ENCODE assay signal across 26 cellular contexts in genomic region chr19:3684817-3685410, GRCh38. TPM values are rescaled to one million over a fixed set of nuclear protein-coding genes. Genes with fewer than 3 reads are reported as not detected.
A peak's percentile ranks its signal among the peaks of the same experiment; 100 is the strongest.
DNase-seq lines count a peak whose midpoint lies in the region; ATAC-seq, FAIRE-seq and TF ChIP-seq lines count a peak whose summit lies in the region.
"Had no signal": no experiment of that assay in that cellular context is flagged by ENCODE, and none has a peak within 500 bp of the region (broad histone marks: within the 10 kb centered on the region; RNA-seq: fewer than 3 reads in every experiment).

No MANE protein-coding gene starts in this region.

- peaks cover 6 to 13% (median 10%) of the 10 kb centered on the region in 11 experiments; a peak in 19 of 22 replicates for H3K9me3 ChIP-seq in BLaER1 treated with 17β-estradiol and CSF1 and Interleukin-3, amounts not matched to agents 10 nM and 100 nM (replicated peaks in 1 of 11)
- no peaks in the 10 kb centered on the region for H3K9me3 ChIP-seq in Loucy (ENCODE audit: insufficient read depth, low read depth, low read length)
- H3K9me3 ChIP-seq in K562 (replicated peaks; ENCODE audit: control insufficient read depth, insufficient read depth, low read depth, low read length) = no peaks in the 10 kb centered on the region
- H3K9me3 ChIP-seq in heart right ventricle = peaks cover 0 to 12% (median 5%) of the 10 kb centered on the region in 11 donors
- H3K9me3 ChIP-seq: adrenal gland, testis had no signal

- peaks cover 9% of the 10 kb centered on the region for H3K9me1 ChIP-seq in K562 (ENCODE audit: control insufficient read depth, insufficient read depth, low read length)

- H3F3A ChIP-seq in Loucy (ENCODE audit: low read depth) = no peaks in the 10 kb centered on the region

- peaks cover 34 to 79% (median 63%) of the 10 kb centered on the region in 10 experiments for H3K4me1 ChIP-seq in BLaER1 treated with 17β-estradiol and CSF1 and Interleukin-3, amounts not matched to agents 10 nM and 100 nM
- peaks cover under 1% of the 10 kb centered on the region for H3K4me1 ChIP-seq in Loucy (ENCODE audit: insufficient read depth, low read length, poor library complexity, severe bottlenecking)
- peaks cover 25 to 59% of the 10 kb centered on the region in 2 experiments for H3K4me1 ChIP-seq in K562 (replicated peaks in 1 of 2; ENCODE audit: control insufficient read depth in 2 of 2, insufficient read depth in 2 of 2, low read length in 2 of 2)
- peaks cover 15% of the 10 kb centered on the region for H3K4me1 ChIP-seq in mesendoderm (ENCODE audit: control insufficient read depth, low read depth, low read length)
- peaks cover 4 to 55% (median 24%) of the 10 kb centered on the region in 9 donors for H3K4me1 ChIP-seq in heart right ventricle

- H3K79me2 ChIP-seq in Loucy (ENCODE audit: insufficient read depth, low read length) (peaks cover 6% of the 10 kb centered on the region; the same call in 1 of the 2 replicates), K562 (ENCODE audit: control insufficient read depth, insufficient read depth, low read length) (peaks cover 61% of the 10 kb centered on the region), mesendoderm (ENCODE audit: control insufficient read depth, insufficient read depth, low read length) (peaks cover 7% of the 10 kb centered on the region)

- H3K27me3 Mint-ChIP-seq in activated naive CD8-positive, alpha-beta T cell treated with anti-CD3 and anti-CD28 coated beads, Interleukin-2, amount 50 U/mL, for 24 hours = no peaks in the 10 kb centered on the region
- H3K27me3 Mint-ChIP-seq: activated B cell treated with CpG ODN at 0.5 μM for 24 hours; activated CD4-positive, alpha-beta memory T cell treated with anti-CD3 and anti-CD28 coated beads for 36 hours; memory B cell; natural killer cell treated with Interleukin-12 subunit alpha and Interleukin-12 subunit beta and Interleukin-15 and Interleukin-18, amount 100 ng/mL, for 72 hours; stimulated activated naive B cell treated with anti-CD40 and anti-IgM and Interleukin-4, amounts not matched to agents 10 μg/mL and 1 μg/mL and 100 μg/mL, for 72 hours had no signal

- peak overlapping the region in 10 of 11 experiments; percentile 68 to 95 (median 83); a peak in 18 of 22 replicates for H3K4me2 ChIP-seq in BLaER1 treated with 17β-estradiol and CSF1 and Interleukin-3, amounts not matched to agents 10 nM and 100 nM
- H3K4me2 ChIP-seq in Loucy (ENCODE audit: low read depth, low read length, poor library complexity, severe bottlenecking) (no peak overlapping the region), K562 (ENCODE audit: insufficient read depth, low read length) (no peak overlapping the region), mesendoderm (ENCODE audit: low read length) (no peak overlapping the region)

- no peak overlapping the region for H4K8ac ChIP-seq in mesendoderm (ENCODE audit: low read depth, low read length)

- no peak overlapping the region for H3K9ac ChIP-seq in BLaER1 treated with 17β-estradiol and CSF1 and Interleukin-3, amounts not matched to agents 10 nM and 100 nM
- H3K9ac ChIP-seq in Loucy (ENCODE audit: low read depth, low read length, poor library complexity, severe bottlenecking) = no peak overlapping the region
- H3K9ac ChIP-seq in K562 (ENCODE audit: insufficient read depth in 1 of 2, low read depth in 2 of 2, low read length in 2 of 2) = peak overlapping the region in 1 of 2 experiments; percentile 75; a peak in 2 of 4 replicates
- no peak overlapping the region for H3K9ac ChIP-seq in mesendoderm (ENCODE audit: low read length)

- TF ChIP-seq CTCF in Loucy (conservative IDR thresholded peaks at IDR 0.05; ENCODE audit: low read length) = peak; percentile 48
- no peak for TF ChIP-seq CTCF in K562 (IDR thresholded peaks at IDR 0.05 in 2 of 3, conservative IDR thresholded peaks at IDR 0.05 in 1 of 3; ENCODE audit: insufficient read depth in 2 of 3, low read depth in 1 of 3, low read length in 3 of 3)
- TF ChIP-seq CTCF in heart right ventricle (IDR thresholded peaks at IDR 0.05) = no peak

- no peak for TF ChIP-seq POLR2A in K562 (conservative IDR thresholded peaks at IDR 0.05)

- WGBS in K562 (ENCODE audit: insufficient coverage, low coverage, missing lambda C conversion rate) = 56% methylated on average over 8 of the region's 8 CpGs
- WGBS in mesendoderm (ENCODE audit: extremely low coverage, insufficient coverage, low lambda C conversion rate) = no CpG with 5 or more reads among the region's 8 CpGs
- 75 to 78% methylated on average over 8 of the region's 8 CpGs for WGBS in heart right ventricle, 2 donors

- H3K23ac ChIP-seq in mesendoderm (ENCODE audit: low read length) = no peak overlapping the region

- H2BK120ac ChIP-seq in mesendoderm (ENCODE audit: low read depth, low read length) = no peak overlapping the region

- peak overlapping the region; percentile 3 for H2BK5ac ChIP-seq in mesendoderm (ENCODE audit: low read length)

- intact Hi-C loops in K562 (cut with micrococcal nuclease) = no loop called here
- intact Hi-C loops in heart right ventricle (cut with DNase I) = no loop called here

- H2AFZ ChIP-seq in Loucy (ENCODE audit: low read length) (no peak overlapping the region), K562 (ENCODE audit: low read depth, low read length) (no peak overlapping the region)

- H3K56ac ChIP-seq in mesendoderm (ENCODE audit: low read length) = no peak overlapping the region

- peak overlapping the region; percentile 23 for H2AK5ac ChIP-seq in mesendoderm (ENCODE audit: low read length)

- peak overlapping the region in 2 of 10 experiments; percentile 2 to 19; a peak in 2 of 20 replicates for H3K4me3 ChIP-seq in BLaER1 treated with 17β-estradiol and CSF1 and Interleukin-3, amounts not matched to agents 10 nM and 100 nM
- H3K4me3 ChIP-seq in Loucy (ENCODE audit: low read length, poor library complexity, severe bottlenecking) = no peak overlapping the region
- no peak overlapping the region for H3K4me3 ChIP-seq in K562
- H3K4me3 ChIP-seq in mesendoderm (ENCODE audit: low read length) = no peak overlapping the region
- H3K4me3 ChIP-seq in heart right ventricle = no peak overlapping the region
- H3K4me3 ChIP-seq: adrenal gland, cardiac muscle cell, esophagus squamous epithelium, gastroesophageal sphincter, Peyer's patch, testis had no signal

- peaks cover 27% of the 10 kb centered on the region for H3K36me3 Mint-ChIP-seq in activated naive CD8-positive, alpha-beta T cell treated with anti-CD3 and anti-CD28 coated beads, Interleukin-2, amount 50 U/mL, for 24 hours (ENCODE audit: low read depth)
- H3K36me3 Mint-ChIP-seq: natural killer cell treated with Interleukin-12 subunit alpha and Interleukin-12 subunit beta and Interleukin-15 and Interleukin-18, amount 100 ng/mL, for 72 hours had no signal

- H3K36me3 ChIP-seq in BLaER1 treated with 17β-estradiol and CSF1 and Interleukin-3, amounts not matched to agents 10 nM and 100 nM = peaks cover 0 to 39% (median 6%) of the 10 kb centered on the region in 11 experiments; a peak in 15 of 22 replicates
- H3K36me3 ChIP-seq in Loucy (ENCODE audit: insufficient read depth, low read length) (no peaks in the 10 kb centered on the region), K562 (ENCODE audit: control insufficient read depth, insufficient read depth, low read length) (peaks cover 19% of the 10 kb centered on the region; the same call in 1 of the 3 replicates), mesendoderm (ENCODE audit: control insufficient read depth, insufficient read depth, low read length) (peaks cover 1% of the 10 kb centered on the region), heart right ventricle (peaks cover 0 to 17% (median 6%) of the 10 kb centered on the region in 9 donors)
- H3K36me3 ChIP-seq: adrenal gland, cardiac muscle cell had no signal

- TF ChIP-seq EP300 in K562 (IDR thresholded peaks at IDR 0.05; ENCODE audit: low read length) = no peak

- POLR2A ChIA-PET in K562 (lab: Yijun Ruan, JAX) = interaction anchor here (0.8 to 1.3 kb wide), 3 partner anchors 8 to 14 kb away, joined by 3 to 6 read pairs (median 3); no protein-coding TSS in a partner anchor

- no peak for FAIRE-seq in K562 (lab: Jason Lieb, UNC)

- H3K27ac Mint-ChIP-seq in activated naive CD8-positive, alpha-beta T cell treated with anti-CD3 and anti-CD28 coated beads, Interleukin-2, amount 50 U/mL, for 24 hours = no peak overlapping the region
- H3K27ac Mint-ChIP-seq: activated CD4-positive, alpha-beta memory T cell treated with anti-CD3 and anti-CD28 coated beads for 36 hours; memory B cell had no signal

- no peak for TF ChIP-seq RAD21 in K562 (CRISPR knock-in tag; conservative IDR thresholded peaks at IDR 0.05 in 1 of 2, IDR thresholded peaks at IDR 0.05 in 1 of 2)

- no peak overlapping the region for H2BK15ac ChIP-seq in mesendoderm (replicated peaks; ENCODE audit: low read depth)

- ATAC-seq in K562 (no peak), GM19397 (IDR thresholded peaks at IDR 0.05; ENCODE audit: unreplicated experiment) (no peak), heart right ventricle (no peak)
- no peak for ATAC-seq in activated naive CD8-positive, alpha-beta T cell treated with anti-CD3 and anti-CD28 coated beads, Interleukin-2, amount 50 U/mL, for 24 hours
- ATAC-seq: gastroesophageal sphincter had no signal

- no peak overlapping the region for H4K5ac ChIP-seq in mesendoderm (ENCODE audit: low read length)

- no peak overlapping the region for H3K4ac ChIP-seq in mesendoderm (ENCODE audit: low read depth, low read length)

- no peaks in the 10 kb centered on the region for H3K9me2 ChIP-seq in Loucy (replicated peaks; ENCODE audit: low read depth, low read length)

- H3K4me3 Mint-ChIP-seq in activated naive CD8-positive, alpha-beta T cell treated with anti-CD3 and anti-CD28 coated beads, Interleukin-2, amount 50 U/mL, for 24 hours = no peak overlapping the region
- H3K4me3 Mint-ChIP-seq: activated CD4-positive, alpha-beta memory T cell treated with anti-CD3 and anti-CD28 coated beads for 36 hours; natural killer cell treated with Interleukin-12 subunit alpha and Interleukin-12 subunit beta and Interleukin-15 and Interleukin-18, amount 100 ng/mL, for 72 hours had no signal

- BruUV-seq in K562 (replicated peaks; lab: Mats Ljungman, UMichigan) = no TSS peak

- H3K18ac ChIP-seq in mesendoderm (ENCODE audit: low read length) = no peak overlapping the region

- H3K27me3 ChIP-seq in BLaER1 treated with 17β-estradiol and CSF1 and Interleukin-3, amounts not matched to agents 10 nM and 100 nM = peaks cover 0 to 9% (median 0%) of the 10 kb centered on the region in 11 experiments; a peak in 4 of 22 replicates
- H3K27me3 ChIP-seq in Loucy (ENCODE audit: insufficient read depth, low read length, poor library complexity, severe bottlenecking) = no peaks in the 10 kb centered on the region
- H3K27me3 ChIP-seq in K562 (ENCODE audit: control insufficient read depth in 2 of 2, insufficient read depth in 2 of 2, low read length in 2 of 2) = no peaks in the 10 kb centered on the region
- H3K27me3 ChIP-seq in mesendoderm (ENCODE audit: insufficient read depth, low read length, poor library complexity) = no peaks in the 10 kb centered on the region
- H3K27me3 ChIP-seq in heart right ventricle = no peaks in the 10 kb centered on the region
- H3K27me3 ChIP-seq: adrenal gland, cardiac muscle cell, esophagus squamous epithelium, gastroesophageal sphincter, Peyer's patch, testis had no signal

- peak overlapping the region in 6 of 11 experiments; percentile 29 to 58 (median 47); a peak in 7 of 22 replicates for H3K27ac ChIP-seq in BLaER1 treated with 17β-estradiol and CSF1 and Interleukin-3, amounts not matched to agents 10 nM and 100 nM
- H3K27ac ChIP-seq in K562 (ENCODE audit: extremely low read depth, low read depth, low read length) = peak overlapping the region; percentile 34; the same call in 1 of the 3 replicates
- H3K27ac ChIP-seq in mesendoderm (ENCODE audit: low read depth, low read length) = peak overlapping the region; percentile 91
- H3K27ac ChIP-seq in heart right ventricle = peak overlapping the region in 5 of 10 donors; percentile 59 to 85 (median 81)
- H3K27ac ChIP-seq: cardiac muscle cell, Peyer's patch, testis had no signal

- no peaks in the 10 kb centered on the region for H3K9me3 Mint-ChIP-seq in activated naive CD8-positive, alpha-beta T cell treated with anti-CD3 and anti-CD28 coated beads, Interleukin-2, amount 50 U/mL, for 24 hours
- H3K9me3 Mint-ChIP-seq: activated B cell treated with CpG ODN at 0.5 μM for 24 hours; memory B cell; natural killer cell treated with Interleukin-12 subunit alpha and Interleukin-12 subunit beta and Interleukin-15 and Interleukin-18, amount 100 ng/mL, for 72 hours had no signal

- peaks cover 33% of the 10 kb centered on the region for H3K4me1 Mint-ChIP-seq in activated naive CD8-positive, alpha-beta T cell treated with anti-CD3 and anti-CD28 coated beads, Interleukin-2, amount 50 U/mL, for 24 hours

- in situ Hi-C loops in K562 (cut with MboI) = no loop called here

- CTCF ChIA-PET in K562 (lab: Yijun Ruan, JAX; ENCODE audit: low intra/inter-chr PET ratio) = no interaction called here

- peaks cover 86 to 100% (median 96%) of the 10 kb centered on the region in 11 experiments for H4K20me1 ChIP-seq in BLaER1 treated with 17β-estradiol and CSF1 and Interleukin-3, amounts not matched to agents 10 nM and 100 nM
- H4K20me1 ChIP-seq in Loucy (ENCODE audit: insufficient read depth, low read length, poor library complexity, severe bottlenecking) = peaks cover 4% of the 10 kb centered on the region
- peaks cover 31% of the 10 kb centered on the region for H4K20me1 ChIP-seq in K562 (replicated peaks; ENCODE audit: control insufficient read depth, insufficient read depth, low read length)

- peaks cover 15% of the 10 kb centered on the region for H3K79me1 ChIP-seq in mesendoderm (ENCODE audit: low read length)

- no peak for DNase-seq in K562 (ENCODE audit: extremely low read depth in 1 of 4, low spot score in 3 of 4)
- DNase-seq in mesendoderm = no peak
- DNase-seq in epidermal melanocyte (ENCODE audit: insufficient read length, low spot score) = no peak
- no peak for DNase-seq in heart right ventricle
- no peak for DNase-seq in activated naive CD8-positive, alpha-beta T cell treated with anti-CD3 and anti-CD28 coated beads, Interleukin-2, amount 50 U/mL, for 24 hours
- DNase-seq: activated CD4-positive, alpha-beta memory T cell treated with anti-CD3 and anti-CD28 coated beads for 36 hours; activated gamma-delta T cell treated with Interleukin-2 at 50 U/mL for 16 hours; DMS53; esophagus squamous epithelium; KG1; NCI-H1105; NCI-H2107; NCI-H510A; NK-92 treated with Interleukin-12 subunit alpha and Interleukin-12 subunit beta, amount 100 ng/mL, for 24 hours; Peyer's patch; stimulated activated naive B cell treated with anti-CD40 and anti-IgM and Interleukin-4, amounts not matched to agents 10 μg/mL and 1 μg/mL and 100 μg/mL, for 72 hours; testis had no signal

RNA-seq across cellular contexts. Expression of gene PIP5K1C, which starts 15.4 kb away (rescaled TPM):
- 21.1 and 62.3 TPM in 2 replicates for total RNA-seq in K562 (2011; cell fraction: chromatin; rRNA removed; ENCODE audit: low replicate concordance)
- 28.3 and 30.5 TPM in 2 replicates for total RNA-seq in K562 (2011; cell fraction: nucleolus; rRNA removed)
- 15.8 and 17.5 TPM in 2 replicates for total RNA-seq in K562 (2011; cell fraction: nucleoplasm; rRNA removed)
- total RNA-seq in K562 (2014; rRNA removed) = 6.0 and 10.7 TPM in 2 replicates
- 1.4 and 1.9 TPM in 2 replicates for total RNA-seq in K562 (2014; rRNA removed; fragmentation: Illumina TruSeq; extraction: Trizol)
- 4.1 and 5.3 TPM in 2 replicates for total RNA-seq in K562 (2015; rRNA removed; fragmentation: Illumina TruSeq; extraction: Trizol)
- 21.4 and 22.1 TPM in 2 replicates for total RNA-seq in K562 (2021)
- polyA plus RNA-seq in K562 (2011; rRNA removed) = 2.9 and 5.8 TPM in 2 replicates
- 2.9 and 6.4 TPM in 2 replicates for polyA plus RNA-seq in K562 (2011; cell fraction: cytosol; rRNA removed)
- polyA plus RNA-seq in K562 (2011; cell fraction: nucleus; rRNA removed) = 9.4 and 20.2 TPM in 2 replicates
- 16.8 and 22.4 TPM in 2 replicates for polyA plus RNA-seq in K562 (2012)
- 8.0 and 11.3 TPM in 2 replicates for polyA plus RNA-seq in K562 (2014; fragmentation: Illumina TruSeq; extraction: Trizol)
- under 1 TPM; 0.38 to 0.61 TPM for polyA plus RNA-seq in K562 (2014; fragmentation: Nextera tagmentation; extraction: Ambion mirVana)
- polyA plus RNA-seq in K562 (2014; rRNA removed) = 7.6 and 8.3 TPM in 2 replicates
- polyA minus RNA-seq in K562 (2011; rRNA and poly(A)+ RNA removed) = 5.1 and 9.5 TPM in 2 replicates
- polyA minus RNA-seq in K562 (2011; cell fraction: cytosol; rRNA and poly(A)+ RNA removed) = 15.8 and 26.9 TPM in 2 replicates
- 13.1 and 15.9 TPM in 2 replicates for polyA minus RNA-seq in K562 (2011; cell fraction: nucleus; rRNA and poly(A)+ RNA removed)
- 15.2 TPM for polyA plus RNA-seq in mesendoderm (2013, experiment 1 of 2)
- polyA plus RNA-seq in mesendoderm (2013, experiment 2 of 2) = 16.0 TPM
- total RNA-seq in heart right ventricle = 10 to 100 TPM; 28.2 to 46.6 (median 36.3) TPM
- 10 to 100 TPM; 18.3 to 18.9 TPM for polyA plus RNA-seq in heart right ventricle

RNA-seq across cellular contexts. Expression of gene TJP3, which starts 23.3 kb away (rescaled TPM):
- 1.8 and 7.1 TPM in 2 replicates for total RNA-seq in K562 (2011; cell fraction: chromatin; rRNA removed; ENCODE audit: low replicate concordance)
- 2.9 and 3.5 TPM in 2 replicates for total RNA-seq in K562 (2011; cell fraction: nucleolus; rRNA removed)
- 1.8 and 2.6 TPM in 2 replicates for total RNA-seq in K562 (2011; cell fraction: nucleoplasm; rRNA removed)
- 0.82 and 1.3 TPM in 2 replicates for total RNA-seq in K562 (2014; rRNA removed)
- 0.11 and 0.38 TPM in 2 replicates for total RNA-seq in K562 (2014; rRNA removed; fragmentation: Illumina TruSeq; extraction: Trizol)
- total RNA-seq in K562 (2015; rRNA removed; fragmentation: Illumina TruSeq; extraction: Trizol) = 0.34 and 0.58 TPM in 2 replicates
- total RNA-seq in K562 (2021) = 0.92 and 2.4 TPM in 2 replicates
- polyA plus RNA-seq in K562 (2011; rRNA removed) = 1.8 and 2.2 TPM in 2 replicates
- 1.9 and 5.2 TPM in 2 replicates for polyA plus RNA-seq in K562 (2011; cell fraction: cytosol; rRNA removed)
- 4.3 and 9.8 TPM in 2 replicates for polyA plus RNA-seq in K562 (2011; cell fraction: nucleus; rRNA removed)
- 3.2 and 4.0 TPM in 2 replicates for polyA plus RNA-seq in K562 (2012)
- 0.54 and 1.1 TPM in 2 replicates for polyA plus RNA-seq in K562 (2014; fragmentation: Illumina TruSeq; extraction: Trizol)
- polyA plus RNA-seq in K562 (2014; fragmentation: Nextera tagmentation; extraction: Ambion mirVana) = under 1 TPM in 1 of 2 experiments, not detected in 1; 0.11 TPM
- 0.56 and 0.73 TPM in 2 replicates for polyA plus RNA-seq in K562 (2014; rRNA removed)
- 1.5 and 1.9 TPM in 2 replicates for polyA minus RNA-seq in K562 (2011; rRNA and poly(A)+ RNA removed)
- polyA minus RNA-seq in K562 (2011; cell fraction: cytosol; rRNA and poly(A)+ RNA removed) = 0.86 and 2.2 TPM in 2 replicates
- 2.3 and 3.4 TPM in 2 replicates for polyA minus RNA-seq in K562 (2011; cell fraction: nucleus; rRNA and poly(A)+ RNA removed)
- 4.2 TPM for polyA plus RNA-seq in mesendoderm (2013, experiment 1 of 2)
- polyA plus RNA-seq in mesendoderm (2013, experiment 2 of 2) = 3.8 TPM
- under 1 TPM in 3 of 10 donors, not detected in 7; 0.15 to 0.49 (median 0.34) TPM for total RNA-seq in heart right ventricle
- under 1 TPM in 1 of 2 donors, not detected in 1; 0.06 TPM for polyA plus RNA-seq in heart right ventricle

RNA-seq across cellular contexts. Expression of gene CACTIN, which starts 58.3 kb away (rescaled TPM):
- total RNA-seq in K562 (2011; cell fraction: chromatin; rRNA removed; ENCODE audit: low replicate concordance) = 35.4 and 89.8 TPM in 2 replicates
- total RNA-seq in K562 (2011; cell fraction: nucleolus; rRNA removed) = 60.3 and 65.9 TPM in 2 replicates
- 35.3 and 37.6 TPM in 2 replicates for total RNA-seq in K562 (2011; cell fraction: nucleoplasm; rRNA removed)
- 46.5 and 57.8 TPM in 2 replicates for total RNA-seq in K562 (2014; rRNA removed)
- total RNA-seq in K562 (2014; rRNA removed; fragmentation: Illumina TruSeq; extraction: Trizol) = 7.6 and 7.9 TPM in 2 replicates
- 25.6 and 27.3 TPM in 2 replicates for total RNA-seq in K562 (2015; rRNA removed; fragmentation: Illumina TruSeq; extraction: Trizol)
- total RNA-seq in K562 (2021) = 42.1 and 49.2 TPM in 2 replicates
- polyA plus RNA-seq in K562 (2011; rRNA removed) = 15.0 and 19.4 TPM in 2 replicates
- polyA plus RNA-seq in K562 (2011; cell fraction: cytosol; rRNA removed) = 21.9 and 50.9 TPM in 2 replicates
- 54.2 and 84.9 TPM in 2 replicates for polyA plus RNA-seq in K562 (2011; cell fraction: nucleus; rRNA removed)
- polyA plus RNA-seq in K562 (2012) = 22.8 and 28.5 TPM in 2 replicates
- polyA plus RNA-seq in K562 (2014; fragmentation: Illumina TruSeq; extraction: Trizol) = 9.6 and 20.4 TPM in 2 replicates
- polyA plus RNA-seq in K562 (2014; fragmentation: Nextera tagmentation; extraction: Ambion mirVana) = under 1 TPM; 0.15 to 0.52 TPM
- 35.0 and 36.4 TPM in 2 replicates for polyA plus RNA-seq in K562 (2014; rRNA removed)
- 4.5 and 9.4 TPM in 2 replicates for polyA minus RNA-seq in K562 (2011; rRNA and poly(A)+ RNA removed)
- polyA minus RNA-seq in K562 (2011; cell fraction: cytosol; rRNA and poly(A)+ RNA removed) = 13.0 and 16.6 TPM in 2 replicates
- 9.6 and 12.0 TPM in 2 replicates for polyA minus RNA-seq in K562 (2011; cell fraction: nucleus; rRNA and poly(A)+ RNA removed)
- 25.7 TPM for polyA plus RNA-seq in mesendoderm (2013, experiment 1 of 2)
- 28.3 TPM for polyA plus RNA-seq in mesendoderm (2013, experiment 2 of 2)
- total RNA-seq in heart right ventricle = 10 to 100 TPM in 9 of 10 donors, 1 to 10 TPM in 1; 9.7 to 15.8 (median 12.1) TPM
- 10 to 100 TPM; 15.8 to 17.6 TPM for polyA plus RNA-seq in heart right ventricle

Comparison
In these comparisons a context has a peak if more than half of its experiments do, and no peak if none do; other contexts are left out.
1. H3K4me2 ChIP-seq: peak in BLaER1 treated with 17β-estradiol and CSF1 and Interleukin-3, amounts not matched to agents 10 nM and 100 nM (10 of 11); none in Loucy (single experiment), K562 (single experiment) and mesendoderm (single experiment).